Comparison of ENCODE assay signal across 9 cellular contexts in the genomic region with DNA sequence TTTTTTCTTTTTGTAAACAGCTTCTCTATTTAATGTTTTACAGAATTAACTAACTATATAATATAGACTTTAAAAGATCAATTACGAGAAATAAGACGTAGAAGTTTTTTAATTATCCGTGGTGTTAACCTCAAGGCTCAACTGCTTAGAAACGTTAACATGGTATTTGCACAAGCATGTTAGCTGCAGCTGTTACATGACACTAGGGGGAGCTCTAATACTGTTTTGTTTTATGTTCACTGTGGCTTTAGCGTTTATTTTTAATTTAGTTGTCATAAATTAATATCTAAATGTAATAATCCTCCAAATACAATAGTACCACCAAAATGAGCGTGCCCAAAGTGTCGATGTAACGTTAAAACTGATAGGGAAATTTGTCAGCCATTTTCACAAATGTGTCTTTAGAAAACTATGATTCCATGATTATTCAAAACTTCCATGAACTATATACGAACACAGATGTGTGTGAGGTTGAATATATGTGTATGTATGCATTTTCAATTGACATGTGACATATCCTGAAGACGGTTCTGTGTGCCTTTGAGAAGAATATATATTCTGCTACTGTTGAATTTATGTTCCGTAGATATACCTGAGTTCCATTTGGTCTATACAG.
DNase-seq lines count a peak whose midpoint lies in the region; ATAC-seq, FAIRE-seq and TF ChIP-seq lines count a peak whose summit lies in the region.
"Had no signal": no experiment of that assay in that cellular context is flagged by ENCODE, and none has a peak within 500 bp of the region (broad histone marks: within the 10 kb centered on the region; RNA-seq: fewer than 3 reads in every experiment).

No MANE protein-coding gene starts in this region.

- H4K91ac ChIP-seq in H1 (replicated peaks; ENCODE audit: insufficient read length, low read length) (no peak overlapping the region), neuronal stem cell (ENCODE audit: low read depth, low read length, poor library complexity) (no peak overlapping the region)

- no peak for TF ChIP-seq POLR2A in A549 (IDR thresholded peaks at IDR 0.05; ENCODE audit: low read length)
- no peak for TF ChIP-seq POLR2A in GM12891 (IDR thresholded peaks at IDR 0.05; ENCODE audit: low read depth, low read length)
- no peak for TF ChIP-seq POLR2A in H1 (IDR thresholded peaks at IDR 0.05; ENCODE audit: control extremely low read depth in 1 of 2, low read depth in 2 of 2, low read length in 2 of 2)

- POLR2A ChIA-PET in A549 (lab: Yijun Ruan, JAX): no interaction called here
- POLR2A ChIA-PET in H1 (lab: Charles Lee; ENCODE audit: partially characterized antibody): no interaction called here

- H2BK120ac ChIP-seq in H1 (replicated peaks; ENCODE audit: low read depth, low read length): no peak overlapping the region
- H2BK120ac ChIP-seq in neuronal stem cell (ENCODE audit: low read depth, low read length): no peak overlapping the region

- H3K36me3 ChIP-seq in H1 (ENCODE audit: control insufficient read depth in 2 of 4, insufficient read depth in 4 of 4, low read length in 3 of 4) (no peaks in the 10 kb centered on the region; a peak in 1 of 8 replicates), neuronal stem cell (replicated peaks in 1 of 2; ENCODE audit: control insufficient read depth in 2 of 2, insufficient read depth in 2 of 2, low read length in 2 of 2) (no peaks in the 10 kb centered on the region)

- no peak overlapping the region for H3K27ac ChIP-seq in A549
- no peak overlapping the region for H3K27ac ChIP-seq in H1 (ENCODE audit: low read depth, low read length)
- no peak overlapping the region for H3K27ac ChIP-seq in neuronal stem cell (replicated peaks; ENCODE audit: low read length)
- H3K27ac ChIP-seq: epithelial cell of prostate had no signal

- no peaks in the 10 kb centered on the region for H4K20me1 ChIP-seq in H1 (replicated peaks in 1 of 2; ENCODE audit: control insufficient read depth in 1 of 2, insufficient read depth in 2 of 2, low read length in 2 of 2)

- peak; percentile 82 for TF ChIP-seq CTCF in A549 (IDR thresholded peaks at IDR 0.05)
- TF ChIP-seq CTCF in H1 (IDR thresholded peaks at IDR 0.05; ENCODE audit: control extremely low read depth in 1 of 3, insufficient read depth in 1 of 3, low read depth in 1 of 3, low read length in 3 of 3): peak in 2 of 3 experiments; percentile 43 to 81; a peak in 2 of 4 replicates

- CTCF ChIA-PET in A549 (lab: Yijun Ruan, JAX): interaction anchor here (1.1 kb wide), 1 partner anchor 14 kb away, joined by 4 read pairs; no protein-coding TSS in a partner anchor
- CTCF ChIA-PET in H1 (lab: Charles Lee; ENCODE audit: partially characterized antibody): interaction anchor here (0.8 to 1.1 kb wide), 10 partner anchors 14 to 802 kb away, joined by 3 to 5 read pairs (median 3); no protein-coding TSS in a partner anchor

- H3K9me3 ChIP-seq in A549: no peaks in the 10 kb centered on the region
- H3K9me3 ChIP-seq in H1 (ENCODE audit: insufficient read depth in 2 of 2, low read depth in 1 of 2, low read length in 1 of 2): no peaks in the 10 kb centered on the region
- peaks cover 0 to 13% of the 10 kb centered on the region in 2 donors for H3K9me3 ChIP-seq in neuronal stem cell (replicated peaks in 1 of 2; ENCODE audit: control insufficient read depth in 2 of 2, insufficient read depth in 1 of 2, low read depth in 1 of 2, low read length in 2 of 2)

- H3K18ac ChIP-seq in H1 (ENCODE audit: extremely low read depth, low read length) (no peak overlapping the region; the same call in 1 of the 2 replicates), neuronal stem cell (ENCODE audit: low read length) (no peak overlapping the region)

- no peaks in the 10 kb centered on the region for H3K4me1 Mint-ChIP-seq in activated T-helper 1 cell treated with anti-CD3 and anti-CD28 coated beads, Interleukin-12 subunit alpha, Interleukin-12 subunit beta, Interleukin-2, Interleukin-4 antibody, amounts not matched to agents 30 ng/mL and 10 ng/mL and 1 ng/mL, durations not matched to agents 14 hours and 24 hours and 36 hours (ENCODE audit: low read depth)

- H3K14ac ChIP-seq in H1 (ENCODE audit: insufficient read length): no peak overlapping the region
- H3K14ac ChIP-seq in neuronal stem cell (ENCODE audit: low read length): no peak overlapping the region

- H3K9me3 Mint-ChIP-seq in activated T-helper 1 cell treated with anti-CD3 and anti-CD28 coated beads, Interleukin-12 subunit alpha, Interleukin-12 subunit beta, Interleukin-2, Interleukin-4 antibody, amounts not matched to agents 30 ng/mL and 10 ng/mL and 1 ng/mL, durations not matched to agents 14 hours and 24 hours and 36 hours: no peaks in the 10 kb centered on the region

- H3K4ac ChIP-seq in H1 (replicated peaks; ENCODE audit: insufficient read length, low read depth, low read length): no peak overlapping the region
- no peak overlapping the region for H3K4ac ChIP-seq in neuronal stem cell (ENCODE audit: low read length)

- peak in 1 of 2 experiments; percentile 73; a peak in 3 of 6 replicates for ATAC-seq in A549
- ATAC-seq in HG03280 (IDR thresholded peaks at IDR 0.05; ENCODE audit: unreplicated experiment): peak; percentile 69

- no peaks in the 10 kb centered on the region for H3K36me3 Mint-ChIP-seq in activated T-helper 1 cell treated with anti-CD3 and anti-CD28 coated beads, Interleukin-12 subunit alpha, Interleukin-12 subunit beta, Interleukin-2, Interleukin-4 antibody, amounts not matched to agents 30 ng/mL and 10 ng/mL and 1 ng/mL, durations not matched to agents 14 hours and 24 hours and 36 hours (ENCODE audit: low read depth)

- TF ChIP-seq RAD21 in A549 (conservative IDR thresholded peaks at IDR 0.05 in 1 of 2, IDR thresholded peaks at IDR 0.05 in 1 of 2) (peak; percentile 72 to 74), H1 (IDR thresholded peaks at IDR 0.05 in 1 of 2, conservative IDR thresholded peaks at IDR 0.05 in 1 of 2; ENCODE audit: low read depth in 2 of 2, low read length in 2 of 2) (peak; percentile 89 to 91)

- no peak overlapping the region for H3K4me3 ChIP-seq in A549
- no peak overlapping the region for H3K4me3 ChIP-seq in H1 (ENCODE audit: extremely low read depth in 1 of 4, insufficient read depth in 2 of 4, low read depth in 3 of 4, low read length in 4 of 4)
- H3K4me3 ChIP-seq in neuronal stem cell (ENCODE audit: low read length in 2 of 2): no peak overlapping the region

- 9% methylated on average over 11 of the region's 11 CpGs for WGBS in A549 (ENCODE audit: missing lambda C conversion rate)
- WGBS in H1 (ENCODE audit: extremely low coverage in 1 of 2, insufficient coverage in 1 of 2, insufficient read length in 1 of 2, insufficient replicate concordance in 2 of 2, low coverage in 1 of 2, low lambda C conversion rate in 2 of 2, missing lambda C conversion rate in 1 of 2), 2 experiments: 23% methylated on average over 11 of the region's 11 CpGs; no CpG with 5 or more reads in 1 of the 2 experiments
- no CpG with 5 or more reads among the region's 11 CpGs for WGBS in neuronal stem cell (ENCODE audit: extremely low coverage in 2 of 2, insufficient read length in 2 of 2, insufficient replicate concordance in 1 of 2), 2 donors

- H3K23ac ChIP-seq in H1 (ENCODE audit: insufficient read length) (no peak overlapping the region), neuronal stem cell (ENCODE audit: low read depth, low read length, poor library complexity) (no peak overlapping the region)

- H3K4me1 ChIP-seq in A549 (no peaks in the 10 kb centered on the region), H1 (replicated peaks in 1 of 4; ENCODE audit: control insufficient read depth in 3 of 4, insufficient read depth in 4 of 4, low read length in 3 of 4) (peaks cover 0 to 12% (median 8%) of the 10 kb centered on the region in 4 experiments; a peak in 4 of 7 replicates), neuronal stem cell (ENCODE audit: control insufficient read depth in 2 of 2, insufficient read depth in 1 of 2, low read depth in 1 of 2, low read length in 2 of 2) (peaks cover 1 to 24% of the 10 kb centered on the region in 2 donors)

- H3K79me1 ChIP-seq in H1 (ENCODE audit: low read depth, low read length) (no peaks in the 10 kb centered on the region), neuronal stem cell (ENCODE audit: low read depth, low read length) (no peaks in the 10 kb centered on the region)

- FAIRE-seq in A549 (lab: Jason Lieb, UNC): no peak
- FAIRE-seq in GM12891 (lab: Jason Lieb, UNC): peak; percentile 70
- FAIRE-seq in H1 (lab: Jason Lieb, UNC): peak; percentile 97

- H2BK5ac ChIP-seq in H1 (ENCODE audit: low read depth, low read length): peak overlapping the region; percentile 46; the same call in 1 of the 2 replicates
- no peak overlapping the region for H2BK5ac ChIP-seq in neuronal stem cell (ENCODE audit: low read length)

- H3K56ac ChIP-seq in H1 (replicated peaks; ENCODE audit: insufficient read length, low read depth, low read length): no peak overlapping the region

- H2BK20ac ChIP-seq in H1 (ENCODE audit: low read length): no peak overlapping the region

- peak overlapping the region; percentile 61 for H4K5ac ChIP-seq in H1 (ENCODE audit: insufficient read length, low read depth, low read length)

- H3K9ac ChIP-seq in H1 (replicated peaks in 1 of 4; ENCODE audit: extremely low read depth in 1 of 4, low read depth in 3 of 4, low read length in 3 of 4): no peak overlapping the region
- H3K9ac ChIP-seq in neuronal stem cell (ENCODE audit: low read depth, low read length, poor library complexity): no peak overlapping the region

- H3K4me2 ChIP-seq in A549: no peak overlapping the region
- no peak overlapping the region for H3K4me2 ChIP-seq in H1 (ENCODE audit: insufficient read depth in 1 of 2, low read depth in 2 of 2, low read length in 2 of 2)
- H3K4me2 ChIP-seq in neuronal stem cell (ENCODE audit: insufficient read depth, low read length, poor library complexity, severe bottlenecking): no peak overlapping the region

- H3K27me3 ChIP-seq in H1 (replicated peaks in 1 of 4; ENCODE audit: control insufficient read depth in 3 of 4, extremely low read depth in 1 of 4, insufficient read depth in 3 of 4, low read length in 3 of 4) (no peaks in the 10 kb centered on the region), neuronal stem cell (ENCODE audit: control insufficient read depth in 3 of 3, insufficient read depth in 3 of 3, low read depth in 1 of 3, low read length in 3 of 3) (no peaks in the 10 kb centered on the region)

- no peak overlapping the region for H2BK15ac ChIP-seq in H1 (ENCODE audit: low read length)
- no peak overlapping the region for H2BK15ac ChIP-seq in neuronal stem cell (ENCODE audit: low read length)

- no peaks in the 10 kb centered on the region for H3K23me2 ChIP-seq in H1 (ENCODE audit: low read depth, low read length)

- no peak overlapping the region for H2AK5ac ChIP-seq in H1 (ENCODE audit: low read depth, low read length)
- H2AK5ac ChIP-seq in neuronal stem cell (ENCODE audit: low read depth, low read length): no peak overlapping the region

- H2BK12ac ChIP-seq in H1 (ENCODE audit: low read depth, low read length) (no peak overlapping the region), neuronal stem cell (ENCODE audit: low read length) (no peak overlapping the region)

- H3K4me3 Mint-ChIP-seq in activated T-helper 1 cell treated with anti-CD3 and anti-CD28 coated beads, Interleukin-12 subunit alpha, Interleukin-12 subunit beta, Interleukin-2, Interleukin-4 antibody, amounts not matched to agents 30 ng/mL and 10 ng/mL and 1 ng/mL, durations not matched to agents 14 hours and 24 hours and 36 hours: no peak overlapping the region

- no peak overlapping the region for H2AFZ ChIP-seq in H1 (ENCODE audit: low read length)
- H2AFZ ChIP-seq in neuronal stem cell (ENCODE audit: low read length): no peak overlapping the region

- DNase-seq in A549 (ENCODE audit: low read depth in 1 of 2, low spot score in 1 of 2): peak; percentile 4 to 40
- no peak for DNase-seq in GM12891 (ENCODE audit: insufficient read length, low spot score)
- peak; percentile 0 for DNase-seq in NOMO-1 treated with dmso at 0.1 percent for 144 hours (lab: John Stamatoyannopoulos, UW; ENCODE audit: unreplicated experiment)
- no peak for DNase-seq in H1 (ENCODE audit: low read depth in 1 of 2, low spot score in 2 of 2)
- DNase-seq in neuronal stem cell (ENCODE audit: low spot score): peak; percentile 9
- no peak for DNase-seq in activated T-helper 1 cell treated with anti-CD3 and anti-CD28 coated beads, Interleukin-12 subunit alpha, Interleukin-12 subunit beta, Interleukin-2, Interleukin-4 antibody, amounts not matched to agents 30 ng/mL and 10 ng/mL and 1 ng/mL, durations not matched to agents 14 hours and 24 hours and 36 hours (ENCODE audit: low spot score)
- no peak for DNase-seq in stimulated activated CD4-positive, alpha-beta T cell treated with anti-CD3 and anti-CD28 coated beads, Interleukin-4, amount 100 ng/mL, for 24 hours

- no peak overlapping the region for H3K27ac Mint-ChIP-seq in activated T-helper 1 cell treated with anti-CD3 and anti-CD28 coated beads, Interleukin-12 subunit alpha, Interleukin-12 subunit beta, Interleukin-2, Interleukin-4 antibody, amounts not matched to agents 30 ng/mL and 10 ng/mL and 1 ng/mL, durations not matched to agents 14 hours and 24 hours and 36 hours

- no peaks in the 10 kb centered on the region for H3K79me2 ChIP-seq in H1 (ENCODE audit: control insufficient read depth in 1 of 2, insufficient read depth in 2 of 2, low read length in 2 of 2)

- intact Hi-C loops in activated T-helper 1 cell treated with anti-CD3 and anti-CD28 coated beads, Interleukin-12 subunit alpha, Interleukin-12 subunit beta, Interleukin-2, Interleukin-4 antibody, amounts not matched to agents 30 ng/mL and 10 ng/mL and 1 ng/mL, durations not matched to agents 14 hours and 24 hours and 36 hours (cut with micrococcal nuclease): no loop called here

- no peak overlapping the region for H4K8ac ChIP-seq in H1 (ENCODE audit: extremely low read depth, insufficient read depth, low read length)
- no peak overlapping the region for H4K8ac ChIP-seq in neuronal stem cell (ENCODE audit: low read depth, low read length)

- no peaks in the 10 kb centered on the region for H3K27me3 Mint-ChIP-seq in activated T-helper 1 cell treated with anti-CD3 and anti-CD28 coated beads, Interleukin-12 subunit alpha, Interleukin-12 subunit beta, Interleukin-2, Interleukin-4 antibody, amounts not matched to agents 30 ng/mL and 10 ng/mL and 1 ng/mL, durations not matched to agents 14 hours and 24 hours and 36 hours (ENCODE audit: insufficient read depth)

- TF ChIP-seq EP300 in A549 (IDR thresholded peaks at IDR 0.05) (no peak), H1 (IDR thresholded peaks at IDR 0.05; ENCODE audit: borderline replicate concordance in 1 of 2, low read depth in 2 of 2, low read length in 2 of 2) (no peak)

Comparison
In these comparisons a context has a peak if more than half of its experiments do, and no peak if none do; other contexts are left out.
1. DNase-seq: peak in A549 (2 of 2), NOMO-1 treated with dmso at 0.1 percent for 144 hours (single experiment) and neuronal stem cell (single experiment); none in GM12891 (single experiment), H1 (0 of 2), activated T-helper 1 cell treated with anti-CD3 and anti-CD28 coated beads, Interleukin-12 subunit alpha, Interleukin-12 subunit beta, Interleukin-2, Interleukin-4 antibody, amounts not matched to agents 30 ng/mL and 10 ng/mL and 1 ng/mL, durations not matched to agents 14 hours and 24 hours and 36 hours (single experiment) and stimulated activated CD4-positive, alpha-beta T cell treated with anti-CD3 and anti-CD28 coated beads, Interleukin-4, amount 100 ng/mL, for 24 hours (single experiment).